In genomic region chr12:3743803-3744202, GRCh38 we compare ENCODE assay signal across 11 cellular contexts. TPM values are rescaled to one million over a fixed set of nuclear protein-coding genes. Genes with fewer than 3 reads are reported as not detected.
DNase-seq lines count a peak whose midpoint lies in the region; ATAC-seq and TF ChIP-seq lines count a peak whose summit lies in the region.
"Had no signal": no experiment of that assay in that cellular context is flagged by ENCODE, and none has a peak within 500 bp of the region (broad histone marks: within the 10 kb centered on the region; RNA-seq: fewer than 3 reads in every experiment).

No MANE protein-coding gene starts in this region.

- no peak overlapping the region for H3K27ac Mint-ChIP-seq in activated naive CD4-positive, alpha-beta T cell treated with anti-CD3 and anti-CD28 coated beads for 36 hours
- peak overlapping the region; percentile 89 to 95 for H3K27ac Mint-ChIP-seq in effector memory CD8-positive, alpha-beta T cell
- peak overlapping the region; percentile 78 for H3K27ac Mint-ChIP-seq in stimulated activated naive CD8-positive, alpha-beta T cell treated with anti-CD3 and anti-CD28 coated beads, Interleukin-15, Interleukin-2, amounts not matched to agents 100 ng/mL and 50 ng/mL, for 24 hours
- no peak overlapping the region for H3K27ac Mint-ChIP-seq in WTC11

- H3K4me1 Mint-ChIP-seq in activated naive CD4-positive, alpha-beta T cell treated with anti-CD3 and anti-CD28 coated beads for 36 hours (ENCODE audit: low read depth), result peaks cover 22% of the 10 kb centered on the region
- H3K4me1 Mint-ChIP-seq in effector memory CD8-positive, alpha-beta T cell (ENCODE audit: low read depth in 2 of 2), result peaks cover 46 to 54% of the 10 kb centered on the region in 2 donors
- H3K4me1 Mint-ChIP-seq in stimulated activated naive CD8-positive, alpha-beta T cell treated with anti-CD3 and anti-CD28 coated beads, Interleukin-15, Interleukin-2, amounts not matched to agents 100 ng/mL and 50 ng/mL, for 24 hours (ENCODE audit: low read depth), result peaks cover 42% of the 10 kb centered on the region
- no peaks in the 10 kb centered on the region for H3K4me1 Mint-ChIP-seq in WTC11

- no peak overlapping the region for H3K4me3 Mint-ChIP-seq in activated naive CD4-positive, alpha-beta T cell treated with anti-CD3 and anti-CD28 coated beads for 36 hours
- peak overlapping the region; percentile 43 to 55 for H3K4me3 Mint-ChIP-seq in effector memory CD8-positive, alpha-beta T cell
- H3K4me3 Mint-ChIP-seq in stimulated activated naive CD8-positive, alpha-beta T cell treated with anti-CD3 and anti-CD28 coated beads, Interleukin-15, Interleukin-2, amounts not matched to agents 100 ng/mL and 50 ng/mL, for 24 hours, result no peak overlapping the region
- H3K4me3 Mint-ChIP-seq in WTC11, result no peak overlapping the region
- H3K4me3 Mint-ChIP-seq: memory B cell had no signal

- DNase-seq in activated naive CD4-positive, alpha-beta T cell treated with anti-CD3 and anti-CD28 coated beads for 36 hours, result peak; percentile 37
- no peak for DNase-seq in activated naive CD4-positive, alpha-beta T cell treated with anti-CD3 and anti-CD28 coated beads, Interleukin-2, amount 50 U/mL, for 16 hours
- DNase-seq in effector memory CD8-positive, alpha-beta T cell, result no peak
- no peak for DNase-seq in amniotic stem cell (lab: John Stamatoyannopoulos, UW)
- no peak for DNase-seq in WTC11 (ENCODE audit: low spot score)
- DNase-seq: NCI-H446, SIG-M5 had no signal

- peak; percentile 84 for ATAC-seq in HG03460 (IDR thresholded peaks at IDR 0.05; ENCODE audit: unreplicated experiment)
- peak; percentile 23 for ATAC-seq in effector memory CD8-positive, alpha-beta T cell (replicated peaks)
- no peak for ATAC-seq in GM21367 (IDR thresholded peaks at IDR 0.05; ENCODE audit: unreplicated experiment)
- no peak for ATAC-seq in WTC11

- H3K9me3 Mint-ChIP-seq in activated naive CD4-positive, alpha-beta T cell treated with anti-CD3 and anti-CD28 coated beads for 36 hours, result no peaks in the 10 kb centered on the region
- H3K9me3 Mint-ChIP-seq in effector memory CD8-positive, alpha-beta T cell, result no peaks in the 10 kb centered on the region
- no peaks in the 10 kb centered on the region for H3K9me3 Mint-ChIP-seq in stimulated activated naive CD8-positive, alpha-beta T cell treated with anti-CD3 and anti-CD28 coated beads, Interleukin-15, Interleukin-2, amounts not matched to agents 100 ng/mL and 50 ng/mL, for 24 hours
- peaks cover 8% of the 10 kb centered on the region for H3K9me3 Mint-ChIP-seq in WTC11
- H3K9me3 Mint-ChIP-seq: memory B cell had no signal

- CTCF ChIA-PET in activated naive CD4-positive, alpha-beta T cell treated with anti-CD3 and anti-CD28 coated beads for 36 hours (lab: Charles Lee), result interaction anchor here (1.8 kb wide), 1 partner anchor 443 kb away, joined by 4 read pairs; no protein-coding TSS in a partner anchor
- CTCF ChIA-PET in WTC11 (lab: Charles Lee), result interaction anchor here (1.1 kb wide), 1 partner anchor 9 kb away, joined by 4 read pairs; the partner anchor contains the start of gene CRACR2A

- intact Hi-C loops in activated naive CD4-positive, alpha-beta T cell treated with anti-CD3 and anti-CD28 coated beads for 36 hours (cut with micrococcal nuclease), result no loop called here

- H3K36me3 Mint-ChIP-seq in activated naive CD4-positive, alpha-beta T cell treated with anti-CD3 and anti-CD28 coated beads for 36 hours (ENCODE audit: low read depth), result peaks cover 30% of the 10 kb centered on the region
- H3K36me3 Mint-ChIP-seq in effector memory CD8-positive, alpha-beta T cell (ENCODE audit: insufficient read depth), result peaks cover 32% of the 10 kb centered on the region
- H3K36me3 Mint-ChIP-seq in stimulated activated naive CD8-positive, alpha-beta T cell treated with anti-CD3 and anti-CD28 coated beads, Interleukin-15, Interleukin-2, amounts not matched to agents 100 ng/mL and 50 ng/mL, for 24 hours (ENCODE audit: low read depth), result peaks cover 65% of the 10 kb centered on the region
- no peaks in the 10 kb centered on the region for H3K36me3 Mint-ChIP-seq in WTC11

- TF ChIP-seq CTCF in WTC11 (IDR thresholded peaks at IDR 0.05), result no peak

- no peaks in the 10 kb centered on the region for H3K27me3 Mint-ChIP-seq in activated naive CD4-positive, alpha-beta T cell treated with anti-CD3 and anti-CD28 coated beads for 36 hours (ENCODE audit: low read depth)
- H3K27me3 Mint-ChIP-seq in effector memory CD8-positive, alpha-beta T cell, result no peaks in the 10 kb centered on the region
- H3K27me3 Mint-ChIP-seq in stimulated activated naive CD8-positive, alpha-beta T cell treated with anti-CD3 and anti-CD28 coated beads, Interleukin-15, Interleukin-2, amounts not matched to agents 100 ng/mL and 50 ng/mL, for 24 hours, result no peaks in the 10 kb centered on the region
- no peaks in the 10 kb centered on the region for H3K27me3 Mint-ChIP-seq in WTC11 (ENCODE audit: low read depth)
- H3K27me3 Mint-ChIP-seq: memory B cell had no signal

- POLR2A ChIA-PET in WTC11 (lab: Charles Lee), result no interaction called here

TF ChIP-seq in WTC11, 78 proteins besides CTCF, POLR2A, EP300 and RAD21 (continues in another document):
- TF ChIP-seq SMAD3 (CRISPR knock-in tag; IDR thresholded peaks at IDR 0.05; ENCODE audit: borderline replicate concordance) (no peak), ATF6 (CRISPR knock-in tag; IDR thresholded peaks at IDR 0.05) (no peak), RORB (CRISPR knock-in tag; IDR thresholded peaks at IDR 0.05) (no peak), IRF2 (CRISPR knock-in tag; IDR thresholded peaks at IDR 0.05; ENCODE audit: borderline replicate concordance, low read depth) (no peak), TP53 (CRISPR knock-in tag; IDR thresholded peaks at IDR 0.05) (no peak), ESRRA (CRISPR knock-in tag; IDR thresholded peaks at IDR 0.05; ENCODE audit: borderline replicate concordance) (no peak), TEAD4 (CRISPR knock-in tag; IDR thresholded peaks at IDR 0.05) (no peak), NR2C2 (CRISPR knock-in tag; IDR thresholded peaks at IDR 0.05) (no peak), PRRX2 (CRISPR knock-in tag; IDR thresholded peaks at IDR 0.05) (no peak), ZNF423 (CRISPR knock-in tag; IDR thresholded peaks at IDR 0.05) (no peak)
- TF ChIP-seq, protein P1, sequence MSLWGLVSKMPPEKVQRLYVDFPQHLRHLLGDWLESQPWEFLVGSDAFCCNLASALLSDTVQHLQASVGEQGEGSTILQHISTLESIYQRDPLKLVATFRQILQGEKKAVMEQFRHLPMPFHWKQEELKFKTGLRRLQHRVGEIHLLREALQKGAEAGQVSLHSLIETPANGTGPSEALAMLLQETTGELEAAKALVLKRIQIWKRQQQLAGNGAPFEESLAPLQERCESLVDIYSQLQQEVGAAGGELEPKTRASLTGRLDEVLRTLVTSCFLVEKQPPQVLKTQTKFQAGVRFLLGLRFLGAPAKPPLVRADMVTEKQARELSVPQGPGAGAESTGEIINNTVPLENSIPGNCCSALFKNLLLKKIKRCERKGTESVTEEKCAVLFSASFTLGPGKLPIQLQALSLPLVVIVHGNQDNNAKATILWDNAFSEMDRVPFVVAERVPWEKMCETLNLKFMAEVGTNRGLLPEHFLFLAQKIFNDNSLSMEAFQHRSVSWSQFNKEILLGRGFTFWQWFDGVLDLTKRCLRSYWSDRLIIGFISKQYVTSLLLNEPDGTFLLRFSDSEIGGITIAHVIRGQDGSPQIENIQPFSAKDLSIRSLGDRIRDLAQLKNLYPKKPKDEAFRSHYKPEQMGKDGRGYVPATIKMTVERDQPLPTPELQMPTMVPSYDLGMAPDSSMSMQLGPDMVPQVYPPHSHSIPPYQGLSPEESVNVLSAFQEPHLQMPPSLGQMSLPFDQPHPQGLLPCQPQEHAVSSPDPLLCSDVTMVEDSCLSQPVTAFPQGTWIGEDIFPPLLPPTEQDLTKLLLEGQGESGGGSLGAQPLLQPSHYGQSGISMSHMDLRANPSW (CRISPR knock-in tag; conservative IDR thresholded peaks at IDR 0.05; ENCODE audit: low read depth), result no peak
- TF ChIP-seq, protein P2, sequence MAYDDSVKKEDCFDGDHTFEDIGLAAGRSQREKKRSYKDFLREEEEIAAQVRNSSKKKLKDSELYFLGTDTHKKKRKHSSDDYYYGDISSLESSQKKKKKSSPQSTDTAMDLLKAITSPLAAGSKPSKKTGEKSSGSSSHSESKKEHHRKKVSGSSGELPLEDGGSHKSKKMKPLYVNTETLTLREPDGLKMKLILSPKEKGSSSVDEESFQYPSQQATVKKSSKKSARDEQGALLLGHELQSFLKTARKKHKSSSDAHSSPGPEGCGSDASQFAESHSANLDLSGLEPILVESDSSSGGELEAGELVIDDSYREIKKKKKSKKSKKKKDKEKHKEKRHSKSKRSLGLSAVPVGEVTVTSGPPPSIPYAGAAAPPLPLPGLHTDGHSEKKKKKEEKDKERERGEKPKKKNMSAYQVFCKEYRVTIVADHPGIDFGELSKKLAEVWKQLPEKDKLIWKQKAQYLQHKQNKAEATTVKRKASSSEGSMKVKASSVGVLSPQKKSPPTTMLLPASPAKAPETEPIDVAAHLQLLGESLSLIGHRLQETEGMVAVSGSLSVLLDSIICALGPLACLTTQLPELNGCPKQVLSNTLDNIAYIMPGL (CRISPR knock-in tag; IDR thresholded peaks at IDR 0.05), result no peak
- TF ChIP-seq, protein P3, sequence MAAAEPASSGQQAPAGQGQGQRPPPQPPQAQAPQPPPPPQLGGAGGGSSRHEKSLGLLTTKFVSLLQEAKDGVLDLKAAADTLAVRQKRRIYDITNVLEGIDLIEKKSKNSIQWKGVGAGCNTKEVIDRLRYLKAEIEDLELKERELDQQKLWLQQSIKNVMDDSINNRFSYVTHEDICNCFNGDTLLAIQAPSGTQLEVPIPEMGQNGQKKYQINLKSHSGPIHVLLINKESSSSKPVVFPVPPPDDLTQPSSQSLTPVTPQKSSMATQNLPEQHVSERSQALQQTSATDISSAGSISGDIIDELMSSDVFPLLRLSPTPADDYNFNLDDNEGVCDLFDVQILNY (CRISPR knock-in tag; IDR thresholded peaks at IDR 0.05), result no peak

RNA-seq across cellular contexts. Expression of gene CRACR2A, which starts 9.1 kb away (rescaled TPM):
- total RNA-seq in activated naive CD4-positive, alpha-beta T cell treated with anti-CD3 and anti-CD28 coated beads for 36 hours, result 10 to 100 TPM; 19.0 to 20.7 TPM
- total RNA-seq in WTC11 (2021), result 2.4 to 2.6 TPM (median 2.5 TPM) in 3 replicates

Comparison
In these comparisons a context has a peak if more than half of its experiments do, and no peak if none do; other contexts are left out.
1. H3K27ac Mint-ChIP-seq: peak in effector memory CD8-positive, alpha-beta T cell (2 of 2) and stimulated activated naive CD8-positive, alpha-beta T cell treated with anti-CD3 and anti-CD28 coated beads, Interleukin-15, Interleukin-2, amounts not matched to agents 100 ng/mL and 50 ng/mL, for 24 hours (single experiment); none in activated naive CD4-positive, alpha-beta T cell treated with anti-CD3 and anti-CD28 coated beads for 36 hours (single experiment) and WTC11 (single experiment).
2. H3K4me3 Mint-ChIP-seq: peak in effector memory CD8-positive, alpha-beta T cell (2 of 2); none in activated naive CD4-positive, alpha-beta T cell treated with anti-CD3 and anti-CD28 coated beads for 36 hours (single experiment), stimulated activated naive CD8-positive, alpha-beta T cell treated with anti-CD3 and anti-CD28 coated beads, Interleukin-15, Interleukin-2, amounts not matched to agents 100 ng/mL and 50 ng/mL, for 24 hours (single experiment) and WTC11 (single experiment).
3. ATAC-seq: peak in HG03460 (single experiment) and effector memory CD8-positive, alpha-beta T cell (single experiment); none in GM21367 (single experiment) and WTC11 (single experiment).